ENCODE assay signal across 16 cellular contexts in genomic region chr2:81981616-81982015, GRCh38.
DNase-seq lines count a peak whose midpoint lies in the region; ATAC-seq and TF ChIP-seq lines count a peak whose summit lies in the region.
"Had no signal": no experiment of that assay in that cellular context is flagged by ENCODE, and none has a peak within 500 bp of the region (broad histone marks: within the 10 kb centered on the region; RNA-seq: fewer than 3 reads in every experiment).

No MANE protein-coding gene starts in this region.

- TF ChIP-seq CTCF in GM23338 (conservative IDR thresholded peaks at IDR 0.05; ENCODE audit: low read depth in 2 of 2) = no peak
- TF ChIP-seq CTCF in neural progenitor cell (IDR thresholded peaks at IDR 0.05) = no peak

- H3K4me3 ChIP-seq in GM23338 (no peak overlapping the region), neural progenitor cell (no peak overlapping the region)
- H3K4me3 ChIP-seq: BLaER1 treated with 17β-estradiol and CSF1 and Interleukin-3, amounts not matched to agents 10 nM and 100 nM; GM12878 had no signal

- H3K36me3 Mint-ChIP-seq in GM23338 (ENCODE audit: low read depth) (peaks cover 6% of the 10 kb centered on the region; the same call in 2 of the 3 replicates), neural progenitor cell (no peaks in the 10 kb centered on the region)
- no peaks in the 10 kb centered on the region for H3K36me3 Mint-ChIP-seq in activated CD8-positive, alpha-beta memory T cell treated with anti-CD3 and anti-CD28 coated beads, Interleukin-2, amount 10 ng/mL, durations not matched to agents 7 days and 5 days
- H3K36me3 Mint-ChIP-seq: CD4-positive, CD25-positive, alpha-beta regulatory T cell had no signal

- no peak overlapping the region for H3K4me2 ChIP-seq in GM23338
- H3K4me2 ChIP-seq in neural progenitor cell = no peak overlapping the region
- H3K4me2 ChIP-seq: BLaER1 treated with 17β-estradiol and CSF1 and Interleukin-3, amounts not matched to agents 10 nM and 100 nM had no signal

- CTCF ChIA-PET in activated CD8-positive, alpha-beta memory T cell treated with anti-CD3 and anti-CD28 coated beads, Interleukin-2, amount 10 ng/mL, durations not matched to agents 7 days and 5 days (lab: Charles Lee) = no interaction called here

- H3K9me3 Mint-ChIP-seq in GM23338 (peaks cover 6% of the 10 kb centered on the region; the same call in 2 of the 3 replicates), neural progenitor cell (peaks cover 5% of the 10 kb centered on the region)
- H3K9me3 Mint-ChIP-seq in activated CD8-positive, alpha-beta memory T cell treated with anti-CD3 and anti-CD28 coated beads, Interleukin-2, amount 10 ng/mL, durations not matched to agents 7 days and 5 days (ENCODE audit: low read depth) = peaks cover 9% of the 10 kb centered on the region

- H4K20me1 ChIP-seq in GM23338 (replicated peaks; ENCODE audit: insufficient read depth) = no peaks in the 10 kb centered on the region
- no peaks in the 10 kb centered on the region for H4K20me1 ChIP-seq in neural progenitor cell (ENCODE audit: low read depth)
- H4K20me1 ChIP-seq: BLaER1 treated with 17β-estradiol and CSF1 and Interleukin-3, amounts not matched to agents 10 nM and 100 nM had no signal

- H3K4me1 ChIP-seq in GM23338 (ENCODE audit: insufficient read depth) (no peaks in the 10 kb centered on the region), neural progenitor cell (no peaks in the 10 kb centered on the region)
- H3K4me1 ChIP-seq: BLaER1 treated with 17β-estradiol and CSF1 and Interleukin-3, amounts not matched to agents 10 nM and 100 nM had no signal

- H3F3A ChIP-seq in GM23338 (replicated peaks; ENCODE audit: low read depth) (no peaks in the 10 kb centered on the region), neural progenitor cell (ENCODE audit: low read depth) (no peaks in the 10 kb centered on the region)

- H3K27ac Mint-ChIP-seq in GM23338 (no peak overlapping the region), neural progenitor cell (no peak overlapping the region)
- no peak overlapping the region for H3K27ac Mint-ChIP-seq in activated CD8-positive, alpha-beta memory T cell treated with anti-CD3 and anti-CD28 coated beads, Interleukin-2, amount 10 ng/mL, durations not matched to agents 7 days and 5 days
- H3K27ac Mint-ChIP-seq: CD4-positive, CD25-positive, alpha-beta regulatory T cell; HFFc6 had no signal

- H3K4me1 Mint-ChIP-seq in GM23338 (no peaks in the 10 kb centered on the region; the same call in 2 of the 3 replicates), neural progenitor cell (no peaks in the 10 kb centered on the region)
- no peaks in the 10 kb centered on the region for H3K4me1 Mint-ChIP-seq in activated CD8-positive, alpha-beta memory T cell treated with anti-CD3 and anti-CD28 coated beads, Interleukin-2, amount 10 ng/mL, durations not matched to agents 7 days and 5 days
- H3K4me1 Mint-ChIP-seq: CD4-positive, CD25-positive, alpha-beta regulatory T cell had no signal

- ATAC-seq in GM23338 = no peak
- ATAC-seq in GM21737 (IDR thresholded peaks at IDR 0.05; ENCODE audit: unreplicated experiment) = no peak
- no peak for ATAC-seq in activated CD8-positive, alpha-beta memory T cell treated with anti-CD3 and anti-CD28 coated beads, Interleukin-2, amount 10 ng/mL, durations not matched to agents 7 days and 5 days
- ATAC-seq: GM12878 had no signal

- peak overlapping the region; percentile 18; the same call in 1 of the 2 replicates for H2AFZ ChIP-seq in GM23338
- H2AFZ ChIP-seq in neural progenitor cell (replicated peaks) = peak overlapping the region; percentile 10

- H3K9me3 ChIP-seq in neural progenitor cell (ENCODE audit: low read depth) = no peaks in the 10 kb centered on the region

- no peak overlapping the region for H3K9ac ChIP-seq in neural progenitor cell
- H3K9ac ChIP-seq: BLaER1 treated with 17β-estradiol and CSF1 and Interleukin-3, amounts not matched to agents 10 nM and 100 nM had no signal

- no peak overlapping the region for H3K27ac ChIP-seq in GM23338 (ENCODE audit: low read depth)
- H3K27ac ChIP-seq in neural progenitor cell = no peak overlapping the region
- H3K27ac ChIP-seq: BLaER1 treated with 17β-estradiol and CSF1 and Interleukin-3, amounts not matched to agents 10 nM and 100 nM had no signal

- no peak overlapping the region for H3K4me3 Mint-ChIP-seq in GM23338
- H3K4me3 Mint-ChIP-seq in neural progenitor cell = no peak overlapping the region
- no peak overlapping the region for H3K4me3 Mint-ChIP-seq in activated CD8-positive, alpha-beta memory T cell treated with anti-CD3 and anti-CD28 coated beads, Interleukin-2, amount 10 ng/mL, durations not matched to agents 7 days and 5 days
- H3K4me3 Mint-ChIP-seq: CD4-positive, CD25-positive, alpha-beta regulatory T cell; HFFc6 had no signal

- H3K27me3 ChIP-seq in GM23338 (ENCODE audit: insufficient read depth) = no peaks in the 10 kb centered on the region
- H3K27me3 ChIP-seq in neural progenitor cell = no peaks in the 10 kb centered on the region
- H3K27me3 ChIP-seq: BLaER1 treated with 17β-estradiol and CSF1 and Interleukin-3, amounts not matched to agents 10 nM and 100 nM had no signal

- H3K27me3 Mint-ChIP-seq in GM23338 (ENCODE audit: insufficient read depth, low read depth, poor library complexity) = no peaks in the 10 kb centered on the region
- H3K27me3 Mint-ChIP-seq in neural progenitor cell (ENCODE audit: insufficient read depth, low read depth) = peaks cover 5% of the 10 kb centered on the region
- H3K27me3 Mint-ChIP-seq in activated CD8-positive, alpha-beta memory T cell treated with anti-CD3 and anti-CD28 coated beads, Interleukin-2, amount 10 ng/mL, durations not matched to agents 7 days and 5 days = no peaks in the 10 kb centered on the region
- H3K27me3 Mint-ChIP-seq: CD4-positive, CD25-positive, alpha-beta regulatory T cell had no signal

- no peaks in the 10 kb centered on the region for H3K9me2 ChIP-seq in GM23338 (ENCODE audit: insufficient read depth)

- DNase-seq in GM23338 (ENCODE audit: low spot score) = no peak
- DNase-seq in NCI-H748 treated with DMSO at 0.1 percent for 48 hours (lab: John Stamatoyannopoulos, UW) = peak; percentile 23
- peak; percentile 53 for DNase-seq in kidney glomerular epithelial cell (lab: John Stamatoyannopoulos, UW)
- no peak for DNase-seq in neural progenitor cell (ENCODE audit: low spot score)
- no peak for DNase-seq in NCI-H2107 treated with DMSO at 0.1 percent for 48 hours (lab: John Stamatoyannopoulos, UW; ENCODE audit: unreplicated experiment)
- DNase-seq in RPMI8226 = no peak
- DNase-seq in activated CD8-positive, alpha-beta memory T cell treated with anti-CD3 and anti-CD28 coated beads, Interleukin-2, amount 10 ng/mL, durations not matched to agents 7 days and 5 days = no peak
- DNase-seq: 8988T; ACHN; CD4-positive, CD25-positive, alpha-beta regulatory T cell; DMS53; HCEC 1CT; HFFc6 had no signal

- no peaks in the 10 kb centered on the region for H3K79me2 ChIP-seq in GM23338 (replicated peaks; ENCODE audit: insufficient read depth)
- H3K79me2 ChIP-seq in neural progenitor cell (ENCODE audit: low read depth) = no peaks in the 10 kb centered on the region

- H3K36me3 ChIP-seq in GM23338 (ENCODE audit: insufficient read depth) = no peaks in the 10 kb centered on the region
- no peaks in the 10 kb centered on the region for H3K36me3 ChIP-seq in neural progenitor cell
- H3K36me3 ChIP-seq: BLaER1 treated with 17β-estradiol and CSF1 and Interleukin-3, amounts not matched to agents 10 nM and 100 nM had no signal

TF ChIP-seq in GM23338, 12 proteins besides CTCF, POLR2A, EP300 and RAD21:
- no peak for TF ChIP-seq JUNB (IDR thresholded peaks at IDR 0.05; ENCODE audit: unreplicated experiment)
- TF ChIP-seq EZH2 (IDR thresholded peaks at IDR 0.05; ENCODE audit: low read depth, unreplicated experiment) = no peak

Comparison
In these comparisons a context has a peak if more than half of its experiments do, and no peak if none do; other contexts are left out.
1. DNase-seq: peak in NCI-H748 treated with DMSO at 0.1 percent for 48 hours (single experiment) and kidney glomerular epithelial cell (single experiment); none in GM23338 (single experiment), neural progenitor cell (single experiment), NCI-H2107 treated with DMSO at 0.1 percent for 48 hours (single experiment), RPMI8226 (single experiment) and activated CD8-positive, alpha-beta memory T cell treated with anti-CD3 and anti-CD28 coated beads, Interleukin-2, amount 10 ng/mL, durations not matched to agents 7 days and 5 days (single experiment).